1 cellular context compared by ENCODE assay signal in genomic region chrX:47093248-47093647, GRCh38.
A peak's percentile ranks its signal among the peaks of the same experiment; 100 is the strongest.
TF ChIP-seq lines count a peak whose summit lies in the region.

No MANE protein-coding gene starts in this region.

TF ChIP-seq in HepG2, 621 proteins besides CTCF, POLR2A, EP300 and RAD21:
- TF ChIP-seq SMC3 (IDR thresholded peaks at IDR 0.05; ENCODE audit: low read length) (peak; percentile 38; the same call in 1 of the 2 replicates), STAG1 (CRISPR knock-in tag; IDR thresholded peaks at IDR 0.05) (peak; percentile 60), FOXK2 (IDR thresholded peaks at IDR 0.05) (no peak), ZNF691 (CRISPR knock-in tag; IDR thresholded peaks at IDR 0.05; ENCODE audit: borderline replicate concordance, low read depth) (no peak)
